Comparison of ENCODE assay signal across 12 cellular contexts in the genomic region with DNA sequence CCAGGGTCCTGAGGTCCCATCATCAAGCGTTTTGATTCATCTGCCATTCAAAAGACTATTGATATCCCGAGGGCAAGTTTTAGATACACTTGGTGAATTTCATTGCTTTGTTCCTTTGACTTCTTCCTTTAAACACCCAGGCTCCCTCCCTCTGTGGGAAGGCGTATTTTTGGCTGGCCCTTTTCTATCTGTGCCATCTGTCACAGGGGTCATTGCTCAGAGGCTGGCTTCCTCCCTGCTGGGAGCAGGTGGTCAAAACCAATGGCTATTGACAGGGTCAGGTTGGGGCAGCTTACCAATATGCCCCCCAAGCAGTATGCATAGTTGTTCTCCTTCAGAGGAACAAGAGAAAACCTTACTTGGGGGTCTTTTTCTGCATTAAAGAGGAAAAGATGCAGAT. TPM values are rescaled to one million over a fixed set of nuclear protein-coding genes. Genes with fewer than 3 reads are reported as not detected.
A peak's percentile ranks its signal among the peaks of the same experiment; 100 is the strongest.
DNase-seq lines count a peak whose midpoint lies in the region; ATAC-seq and TF ChIP-seq lines count a peak whose summit lies in the region.
"Had no signal": no experiment of that assay in that cellular context is flagged by ENCODE, and none has a peak within 500 bp of the region (broad histone marks: within the 10 kb centered on the region; RNA-seq: fewer than 3 reads in every experiment).

No MANE protein-coding gene starts in this region.

- no peak overlapping the region for H3K4me3 ChIP-seq in esophagus squamous epithelium
- H3K4me3 ChIP-seq in heart left ventricle: no peak overlapping the region
- H3K4me3 ChIP-seq: SJSA1 had no signal

- no peaks in the 10 kb centered on the region for H3K27me3 ChIP-seq in esophagus squamous epithelium
- H3K27me3 ChIP-seq in heart left ventricle: no peaks in the 10 kb centered on the region
- H3K27me3 ChIP-seq: SJSA1 had no signal

- no peak for TF ChIP-seq POLR2A in esophagus squamous epithelium (IDR thresholded peaks at IDR 0.05)
- TF ChIP-seq POLR2A in heart left ventricle (IDR thresholded peaks at IDR 0.05): no peak

- H3K27ac ChIP-seq in 22Rv1 (peak overlapping the region; percentile 77), esophagus squamous epithelium (no peak overlapping the region), heart left ventricle (no peak overlapping the region)
- H3K27ac ChIP-seq: SJSA1 had no signal

- TF ChIP-seq CTCF in 22Rv1 (IDR thresholded peaks at IDR 0.05) (no peak), esophagus squamous epithelium (IDR thresholded peaks at IDR 0.05) (no peak), heart left ventricle (IDR thresholded peaks at IDR 0.05) (no peak)

- peak; percentile 84 for DNase-seq in G401 (ENCODE audit: low spot score)
- DNase-seq in NCI-H69 (lab: John Stamatoyannopoulos, UW): peak; percentile 94
- DNase-seq in myocyte (ENCODE audit: low read depth): peak; percentile 80
- no peak for DNase-seq in occipital lobe (lab: John Stamatoyannopoulos, UW)
- no peak for DNase-seq in esophagus squamous epithelium (lab: John Stamatoyannopoulos, UW)
- no peak for DNase-seq in heart left ventricle
- DNase-seq: CD8-positive, alpha-beta memory T cell; H7; NCI-H1436; NCI-H774 had no signal

- H3K9me3 ChIP-seq in esophagus squamous epithelium (no peaks in the 10 kb centered on the region), heart left ventricle (no peaks in the 10 kb centered on the region)
- H3K9me3 ChIP-seq: SJSA1 had no signal

- ATAC-seq in heart left ventricle: no peak

- in situ Hi-C loops in G401 (cut with HindIII; ENCODE audit: low sequenced_read_pairs): no loop called here

- intact Hi-C loops in esophagus squamous epithelium (cut with DNase I) (no loop called here), heart left ventricle (cut with DNase I) (no loop called here)

- WGBS in esophagus squamous epithelium, 2 donors: 61 to 67% methylated on average over 3 of the region's 3 CpGs
- WGBS in heart left ventricle, 4 donors: 72 to 78% (median 76%) methylated on average over 3 of the region's 3 CpGs

- H3K36me3 ChIP-seq in esophagus squamous epithelium (no peaks in the 10 kb centered on the region), heart left ventricle (no peaks in the 10 kb centered on the region)
- H3K36me3 ChIP-seq: SJSA1 had no signal

- H3K4me1 ChIP-seq in esophagus squamous epithelium (no peaks in the 10 kb centered on the region), heart left ventricle (no peaks in the 10 kb centered on the region)

RNA-seq across cellular contexts. Expression of a gene that starts 40.0 kb away (rescaled TPM):
- 1.2 and 5.4 TPM in 2 replicates for total RNA-seq in G401 (2014; rRNA removed; shearing (Covaris generic))
- 7.4 and 13.7 TPM in 2 replicates for total RNA-seq in myocyte
- 7.3 TPM for polyA plus RNA-seq in myocyte (2012)
- total RNA-seq in occipital lobe: 51.2 TPM
- 1 to 10 TPM in 1 of 4 donors, under 1 TPM in 3; 0.11 to 1.1 (median 0.40) TPM for total RNA-seq in esophagus squamous epithelium
- total RNA-seq in heart left ventricle: under 1 TPM; 0.17 to 0.97 (median 0.35) TPM
- polyA plus RNA-seq in heart left ventricle: under 1 TPM; 0.17 to 0.19 TPM

Comparison
In these comparisons a context has a peak if more than half of its experiments do, and no peak if none do; other contexts are left out.
1. DNase-seq: peak in G401 (single experiment), NCI-H69 (single experiment) and myocyte (single experiment); none in occipital lobe (single experiment), esophagus squamous epithelium (single experiment) and heart left ventricle (0 of 5).